Comparison of ENCODE assay signal across 2 cellular contexts in the genomic region with DNA sequence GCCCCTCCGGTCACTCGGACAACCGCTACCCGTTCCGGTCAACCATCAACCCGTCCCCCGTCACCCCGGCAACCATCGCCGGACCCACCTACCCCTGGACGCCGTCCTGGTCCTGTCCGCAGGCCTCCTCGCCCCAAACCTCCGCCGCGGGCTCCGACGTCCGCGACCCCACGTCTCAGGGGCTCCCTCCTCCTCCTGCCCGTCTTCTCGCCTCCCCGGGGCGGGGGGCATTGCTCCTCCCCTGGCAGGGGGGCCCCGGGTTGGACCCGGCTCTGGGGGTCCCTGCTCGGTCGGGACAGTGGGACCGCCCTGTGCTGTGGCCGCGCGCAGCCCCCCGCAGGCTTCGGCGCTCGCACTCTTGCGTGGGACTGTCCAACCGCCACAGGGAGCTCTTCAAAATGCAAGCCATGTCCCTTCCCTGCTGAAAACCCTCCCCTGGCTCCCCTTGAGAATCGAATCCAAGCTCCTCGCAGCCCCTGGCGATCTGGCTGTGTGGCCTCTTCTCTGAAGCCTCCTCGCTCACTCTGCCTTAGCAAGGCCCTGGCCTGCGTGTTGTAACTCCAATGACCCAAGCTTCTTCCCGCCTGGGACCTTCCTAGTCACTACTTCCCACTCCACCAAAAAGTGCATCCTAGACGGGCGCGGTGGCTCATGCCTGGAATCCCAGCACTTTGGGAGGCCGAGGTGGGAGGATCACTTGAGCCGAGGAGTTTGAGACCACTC.
TF ChIP-seq lines count a peak whose summit lies in the region.

No MANE protein-coding gene starts in this region.

TF ChIP-seq in endothelial cell of umbilical vein, 7 proteins besides CTCF, POLR2A, EP300 and RAD21 (continued from another document):
- no peak for TF ChIP-seq GATA2 (IDR thresholded peaks at IDR 0.05; ENCODE audit: insufficient read depth, insufficient read length, low read depth, low read length)
- no peak for TF ChIP-seq EZH2 (IDR thresholded peaks at IDR 0.05; ENCODE audit: borderline replicate concordance, low read depth, low read length, severe bottlenecking)
- no peak for TF ChIP-seq POLR2AphosphoS5 (IDR thresholded peaks at IDR 0.05; ENCODE audit: insufficient read depth, low read depth, low read length)
- TF ChIP-seq, protein P1, sequence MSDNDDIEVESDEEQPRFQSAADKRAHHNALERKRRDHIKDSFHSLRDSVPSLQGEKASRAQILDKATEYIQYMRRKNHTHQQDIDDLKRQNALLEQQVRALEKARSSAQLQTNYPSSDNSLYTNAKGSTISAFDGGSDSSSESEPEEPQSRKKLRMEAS (IDR thresholded peaks at IDR 0.05; ENCODE audit: insufficient read depth, insufficient read length), result no peak
- no peak for TF ChIP-seq JUN (IDR thresholded peaks at IDR 0.05; ENCODE audit: borderline replicate concordance, insufficient read depth, insufficient read length, low read depth)
- no peak for TF ChIP-seq FOS (IDR thresholded peaks at IDR 0.05; ENCODE audit: borderline replicate concordance, insufficient read depth, low read length)

TF ChIP-seq in HEK293T, 16 proteins besides CTCF, POLR2A, EP300 and RAD21 (continued from another document):
- TF ChIP-seq CTBP1 (IDR thresholded peaks at IDR 0.05; ENCODE audit: borderline replicate concordance) (no peak), ELF4 (IDR thresholded peaks at IDR 0.05) (no peak), FOXK2 (IDR thresholded peaks at IDR 0.05) (no peak), FOXA1 (IDR thresholded peaks at IDR 0.05) (no peak), SUZ12 (IDR thresholded peaks at IDR 0.05) (no peak), LEF1 (IDR thresholded peaks at IDR 0.05; ENCODE audit: borderline replicate concordance) (no peak)
